8 cellular contexts compared by ENCODE assay signal in genomic region chr14:80491131-80491530, GRCh38.
DNase-seq lines count a peak whose midpoint lies in the region; ATAC-seq and TF ChIP-seq lines count a peak whose summit lies in the region.

No MANE protein-coding gene starts in this region.

- no peaks in the 10 kb centered on the region for H3K36me3 ChIP-seq in WERI-Rb-1

- H3K27ac ChIP-seq in right cardiac atrium (ENCODE audit: low read length) (no peak overlapping the region), WERI-Rb-1 (no peak overlapping the region)

- H3K27me3 ChIP-seq in right cardiac atrium (ENCODE audit: control insufficient read depth, insufficient read depth) (no peaks in the 10 kb centered on the region), WERI-Rb-1 (ENCODE audit: insufficient read depth, low read depth, severe bottlenecking) (no peaks in the 10 kb centered on the region)

- no peak for TF ChIP-seq CTCF in WERI-Rb-1 (IDR thresholded peaks at IDR 0.05; ENCODE audit: low read depth, low read length)

- H3K9me3 ChIP-seq in right cardiac atrium (ENCODE audit: control insufficient read depth, low read length): no peaks in the 10 kb centered on the region
- H3K9me3 ChIP-seq in WERI-Rb-1 (ENCODE audit: severe bottlenecking): no peaks in the 10 kb centered on the region

- intact Hi-C loops in right cardiac atrium (cut with DNase I): no loop called here

- ATAC-seq in right cardiac atrium: peak; percentile 81 to 93

- no peaks in the 10 kb centered on the region for H3K4me1 ChIP-seq in right cardiac atrium (ENCODE audit: control insufficient read depth, insufficient read depth, low read length)

- no peak overlapping the region for H3K4me3 ChIP-seq in right cardiac atrium (ENCODE audit: low read length)
- no peak overlapping the region for H3K4me3 ChIP-seq in WERI-Rb-1 (ENCODE audit: low read depth, low read length)

- DNase-seq in ELR (ENCODE audit: low read depth) (peak; percentile 4), H4 (ENCODE audit: low spot score) (peak; percentile 45), NCI-H69 (lab: John Stamatoyannopoulos, UW) (peak; percentile 88), right cardiac atrium (peak; percentile 55 to 86 (median 73)), WERI-Rb-1 (no peak), NCI-H2107 (lab: John Stamatoyannopoulos, UW) (no peak), DMS79 (lab: John Stamatoyannopoulos, UW) (no peak)
- no peak for DNase-seq in activated CD4-positive, alpha-beta T cell treated with anti-CD3 and anti-CD28 coated beads, Interleukin-2, amount 50 U/mL, for 1 hour

- WGBS in right cardiac atrium: 30% methylated on average over 4 of the region's 4 CpGs

Comparison
In these comparisons a context has a peak if more than half of its experiments do, and no peak if none do; other contexts are left out.
1. DNase-seq: peak in ELR (single experiment), H4 (single experiment), NCI-H69 (single experiment) and right cardiac atrium (3 of 3); none in WERI-Rb-1 (single experiment), NCI-H2107 (single experiment), DMS79 (single experiment) and activated CD4-positive, alpha-beta T cell treated with anti-CD3 and anti-CD28 coated beads, Interleukin-2, amount 50 U/mL, for 1 hour (single experiment).